9 cellular contexts compared by ENCODE assay signal in genomic region chr22:23961084-23961483, GRCh38. TPM values are rescaled to one million over a fixed set of nuclear protein-coding genes. Genes with fewer than 3 reads are reported as not detected.
DNase-seq lines count a peak whose midpoint lies in the region; ATAC-seq, FAIRE-seq and TF ChIP-seq lines count a peak whose summit lies in the region.
"Not testable (repeated sequence)": the region's sequence is repeated elsewhere in the genome, so short reads cannot be mapped to it uniquely, and the experiment has no call there.
"Had no signal": no experiment of that assay in that cellular context is flagged by ENCODE, and none has a peak within 500 bp of the region (broad histone marks: within the 10 kb centered on the region; RNA-seq: fewer than 3 reads in every experiment).

GSTT2B (minus strand) TSS chr22:23961195; CDS start chr22:23961131, 64 bp downstream.

- H3K9me2 ChIP-seq in HCT116 (ENCODE audit: insufficient read depth): not testable (repeated sequence)

- not testable (repeated sequence) for H3K27ac Mint-ChIP-seq in astrocyte (ENCODE audit: unreplicated experiment)

- not testable (repeated sequence) for H3K27me3 Mint-ChIP-seq in astrocyte (ENCODE audit: low read depth, unreplicated experiment)

- not testable (repeated sequence) for H3K4me3 Mint-ChIP-seq in astrocyte (ENCODE audit: unreplicated experiment)

- ATAC-seq in HCT116: peak; percentile 90
- peak; percentile 91 for ATAC-seq in left ventricle myocardium superior
- ATAC-seq in mucosa of descending colon: peak; percentile 79

- H3K27me3 ChIP-seq in HCT116 (ENCODE audit: insufficient read depth, low read length); astrocyte (ENCODE audit: insufficient read depth, low read length): not testable (repeated sequence)

- intact Hi-C loops in HCT116 (cut with micrococcal nuclease); left ventricle myocardium superior (cut with micrococcal nuclease); mucosa of descending colon (cut with DNase I, micrococcal nuclease): not testable (repeated sequence)

- H3K4me3 ChIP-seq in HCT116 (replicated peaks in 1 of 2; ENCODE audit: low read depth in 1 of 2, low read length in 2 of 2): peak within 1 kb of the TSS; percentile 23 to 34; a peak in 3 of 4 replicates
- H3K4me3 ChIP-seq in astrocyte (ENCODE audit: insufficient read depth, low read depth, low read length); mucosa of descending colon: not testable (repeated sequence)
- peak within 1 kb of the TSS; percentile 33 for H3K4me3 ChIP-seq in fibroblast of pulmonary artery (replicated peaks; ENCODE audit: low read depth, low read length)
- H3K4me3 ChIP-seq in skeletal muscle cell (ENCODE audit: low read depth, low read length): peak within 1 kb of the TSS; percentile 38

- H3K4me1 ChIP-seq in HCT116 (ENCODE audit: control insufficient read depth in 1 of 2, insufficient read depth in 2 of 2, low read length in 2 of 2); astrocyte (ENCODE audit: insufficient read depth, low read length); mucosa of descending colon (ENCODE audit: low read depth): not testable (repeated sequence)

- FAIRE-seq in astrocyte (lab: Jason Lieb, UNC): not testable (repeated sequence)

- not testable (repeated sequence) for DNase-seq in HCT116 (ENCODE audit: low read depth, low spot score); RPMI7951 (ENCODE audit: low read depth); astrocyte (ENCODE audit: low read depth); fibroblast of pulmonary artery (ENCODE audit: low read depth); left ventricle myocardium superior; mucosa of descending colon; skeletal muscle cell (ENCODE audit: low read depth)

- not testable (repeated sequence) for BruUV-seq in HCT116 (replicated peaks; lab: Mats Ljungman, UMichigan)

- H3K27ac ChIP-seq in HCT116 (ENCODE audit: low read depth, low read length); astrocyte (ENCODE audit: low read depth, low read length): not testable (repeated sequence)

- CTCF ChIA-PET in HCT116 (lab: Charles Lee): not testable (repeated sequence)

- TF ChIP-seq CTCF in HCT116 (IDR thresholded peaks at IDR 0.05 in 2 of 3, conservative IDR thresholded peaks at IDR 0.05 in 1 of 3; ENCODE audit: borderline replicate concordance in 1 of 3, insufficient read depth in 1 of 3, low read depth in 2 of 3, low read length in 2 of 3); astrocyte (IDR thresholded peaks at IDR 0.05; ENCODE audit: insufficient read depth, low read depth, low read length); fibroblast of pulmonary artery (IDR thresholded peaks at IDR 0.05; ENCODE audit: low read length, missing control alignments); mucosa of descending colon (IDR thresholded peaks at IDR 0.05): not testable (repeated sequence)

- TF ChIP-seq POLR2A in HCT116 (IDR thresholded peaks at IDR 0.05; ENCODE audit: borderline replicate concordance, extremely low read depth, insufficient read depth, insufficient read length): not testable (repeated sequence)

- H3K79me2 ChIP-seq in HCT116 (ENCODE audit: insufficient read depth, low read length); astrocyte (ENCODE audit: insufficient read depth, low read length): not testable (repeated sequence)

- RAD21 ChIA-PET in HCT116 (lab: Charles Lee; ENCODE audit: low non-redundant PET in 1 of 2, low total read pairs in 2 of 2, uncharacterized antibody in 2 of 2, unreplicated experiment in 2 of 2): not testable (repeated sequence)

- not testable (repeated sequence) for H3K36me3 ChIP-seq in HCT116 (ENCODE audit: control insufficient read depth in 1 of 2, insufficient read depth in 2 of 2, low read length in 2 of 2); astrocyte (ENCODE audit: insufficient read depth, low read length); mucosa of descending colon (ENCODE audit: low read depth)

- not testable (repeated sequence) for H3K36me3 Mint-ChIP-seq in astrocyte (ENCODE audit: low read depth, unreplicated experiment)

- not testable (repeated sequence) for H2AFZ ChIP-seq in HCT116 (ENCODE audit: low read depth, low read length, poor library complexity, severe bottlenecking); astrocyte (ENCODE audit: low read depth, low read length)

- not testable (repeated sequence) for H3K9me3 Mint-ChIP-seq in astrocyte (ENCODE audit: unreplicated experiment)

- not testable (repeated sequence) for H3K9me3 ChIP-seq in HCT116 (ENCODE audit: control insufficient read depth in 1 of 2, insufficient read depth in 1 of 2, low read depth in 1 of 2, low read length in 2 of 2); astrocyte (ENCODE audit: insufficient read depth, low read depth, low read length); mucosa of descending colon

- POLR2A ChIA-PET in HCT116 (lab: Charles Lee): not testable (repeated sequence)

- H3K9ac ChIP-seq in HCT116 (ENCODE audit: low read length); astrocyte (ENCODE audit: low read length): not testable (repeated sequence)

- not testable (repeated sequence) for TF ChIP-seq RAD21 in HCT116 (IDR thresholded peaks at IDR 0.05; ENCODE audit: low read depth)

- H4K20me1 ChIP-seq in HCT116 (ENCODE audit: insufficient read depth); astrocyte (ENCODE audit: insufficient read depth, low read length): not testable (repeated sequence)

- H3K4me1 Mint-ChIP-seq in astrocyte (ENCODE audit: low read depth, unreplicated experiment): not testable (repeated sequence)

- H3K4me2 ChIP-seq in HCT116 (ENCODE audit: low read length) (peak within 1 kb of the TSS; percentile 40), astrocyte (ENCODE audit: low read length) (peak within 1 kb of the TSS; percentile 57)

RNA-seq across cellular contexts. Expression of gene GSTT2B, which starts in this region (rescaled TPM):
- total RNA-seq in HCT116 (2021; ENCODE audit: unreplicated experiment): 14.3 TPM
- polyA plus RNA-seq in HCT116 (2012): 16.7 and 20.2 TPM in 2 replicates
- total RNA-seq in RPMI7951 (2014; rRNA removed; shearing (Covaris generic)): 18.5 and 21.4 TPM in 2 replicates
- 4.2 and 4.9 TPM in 2 replicates for total RNA-seq in astrocyte
- total RNA-seq in left ventricle myocardium superior: 3.2 TPM
- total RNA-seq in mucosa of descending colon: 1 to 10 TPM; 1.1 to 4.5 (median 2.0) TPM
- total RNA-seq: activated CD4-positive, alpha-beta T cell treated with anti-CD3 and anti-CD28 coated beads for 36 hours; CD8-positive, alpha-beta T cell had no signal
